Comparison of ENCODE assay signal across 25 cellular contexts in the genomic region with DNA sequence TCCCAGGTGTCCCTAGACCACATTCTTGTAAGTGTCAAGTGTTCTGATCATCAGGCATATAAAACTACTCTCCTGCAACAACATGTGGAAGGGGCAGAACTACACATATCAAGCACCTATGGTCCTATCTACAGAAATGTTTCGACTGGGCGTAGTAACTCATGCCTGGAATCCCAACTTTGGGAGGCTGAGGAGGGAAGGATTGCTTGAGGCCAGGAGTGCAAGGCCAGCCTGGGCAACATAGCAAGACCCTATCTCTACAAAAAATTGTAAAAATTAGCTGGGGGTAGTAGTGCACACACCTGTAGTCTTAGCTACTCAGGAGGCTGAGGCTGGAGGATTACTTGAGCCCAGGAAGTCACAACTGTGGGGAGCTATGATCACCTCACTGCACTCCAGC.
"Had no signal": no experiment of that assay in that cellular context is flagged by ENCODE, and none has a peak within 500 bp of the region (broad histone marks: within the 10 kb centered on the region; RNA-seq: fewer than 3 reads in every experiment).

No MANE protein-coding gene starts in this region.

- DNase-seq: naive B cell; naive thymus-derived CD8-positive, alpha-beta T cell; occipital lobe; ovary; posterior cingulate gyrus; psoas muscle; right cardiac atrium; spleen; stimulated activated CD4-positive, alpha-beta T cell treated with anti-CD3 and anti-CD28 coated beads, Interleukin-12 subunit alpha, Interleukin-12 subunit beta, amount 100 ng/mL, for 4 hours; stimulated activated CD4-positive, alpha-beta T cell treated with anti-CD3 and anti-CD28 coated beads, Interleukin-1b, Interleukin-23, amount 100 ng/mL, for 48 hours; stimulated activated CD4-positive, alpha-beta T cell treated with anti-CD3 and anti-CD28 coated beads, Interleukin-4, amount 100 ng/mL, for 1 hour; stimulated activated CD4-positive, alpha-beta T cell treated with anti-CD3 and anti-CD28 coated beads, Interleukin-4, amount 100 ng/mL, for 4 hours; stimulated activated CD8-positive, alpha-beta memory T cell treated with anti-CD3 and anti-CD28 coated beads, Interleukin-4, amount 100 ng/mL, for 48 hours; stimulated activated naive B cell treated with anti-CD40 and anti-IgM and Interleukin-4, amounts not matched to agents 10 μg/mL and 1 μg/mL and 100 μg/mL, for 72 hours; stimulated activated naive CD4-positive, alpha-beta T cell treated with Interleukin-2 at 50 U/mL for 16 hours; stomach; thyroid gland; upper lobe of right lung; uterus had no signal

- H3K27ac ChIP-seq: neural progenitor cell, ovary, parathyroid adenoma, psoas muscle, skin epidermis, spleen, stomach, thoracic aorta, thyroid gland, tibial nerve, upper lobe of right lung, uterus had no signal

- H3K9ac ChIP-seq: neural progenitor cell, parathyroid adenoma had no signal

- H3K27me3 ChIP-seq: neural progenitor cell, ovary, spleen, stomach, thyroid gland, tibial nerve, upper lobe of right lung, uterus had no signal

- H3K4me1 ChIP-seq: parathyroid adenoma, spleen, upper lobe of right lung, uterus had no signal

- H3K4me3 ChIP-seq: neural progenitor cell, ovary, psoas muscle, skin epidermis, smooth muscle cell, spleen, stomach, thoracic aorta, thyroid gland, tibial nerve, upper lobe of right lung, uterus had no signal

- H2AFZ ChIP-seq: neural progenitor cell, parathyroid adenoma had no signal

- H3K4me2 ChIP-seq: neural progenitor cell, smooth muscle cell had no signal

- H3K9me3 ChIP-seq: ovary, psoas muscle, spleen, stomach, thoracic aorta, thyroid gland, tibial nerve, upper lobe of right lung, uterus had no signal

- H3K36me3 ChIP-seq: neural progenitor cell, ovary, spleen, stomach, thoracic aorta, thyroid gland, tibial nerve, upper lobe of right lung, uterus had no signal
